ENCODE assay signal across 20 cellular contexts in genomic region chr1:78236711-78237110, GRCh38.
DNase-seq lines count a peak whose midpoint lies in the region; ATAC-seq and TF ChIP-seq lines count a peak whose summit lies in the region.
"Had no signal": no experiment of that assay in that cellular context is flagged by ENCODE, and none has a peak within 500 bp of the region (broad histone marks: within the 10 kb centered on the region; RNA-seq: fewer than 3 reads in every experiment).

No MANE protein-coding gene starts in this region.

- dilution Hi-C loops in mammary epithelial cell (cut with HindIII; ENCODE audit: low sequenced_read_pairs): no loop called here

- H3K4me1 ChIP-seq in mammary epithelial cell (ENCODE audit: insufficient read depth, low read length): peaks cover 17% of the 10 kb centered on the region
- no peaks in the 10 kb centered on the region for H3K4me1 ChIP-seq in MM.1S (ENCODE audit: low read length)
- H3K4me1 ChIP-seq: BLaER1, Peyer's patch had no signal

- CTCF ChIA-PET in MCF 10A (lab: Yijun Ruan, JAX) (interaction anchor here (0.7 to 1.3 kb wide), 2 partner anchors 32 to 91 kb away, joined by 3 to 5 read pairs; no protein-coding TSS in a partner anchor), mammary epithelial cell (lab: Charles Lee; ENCODE audit: low non-redundant PET) (no interaction called here)

- H3K4me1 Mint-ChIP-seq in MCF 10A (ENCODE audit: insufficient read depth, unreplicated experiment): peaks cover 47% of the 10 kb centered on the region
- H3K4me1 Mint-ChIP-seq: activated CD4-positive, alpha-beta memory T cell treated with anti-CD3 and anti-CD28 coated beads, Interleukin-2, amount 10 ng/mL, durations not matched to agents 7 days and 5 days; neural progenitor cell had no signal

- H3K79me2 ChIP-seq in mammary epithelial cell (ENCODE audit: insufficient read depth, low read length): no peaks in the 10 kb centered on the region
- H3K79me2 ChIP-seq in MM.1S (ENCODE audit: low read length): no peaks in the 10 kb centered on the region

- H3K4me3 ChIP-seq in mammary epithelial cell (replicated peaks in 1 of 3; ENCODE audit: insufficient read depth in 1 of 3, low read depth in 2 of 3, low read length in 3 of 3): no peak overlapping the region
- no peak overlapping the region for H3K4me3 ChIP-seq in MM.1S (ENCODE audit: low read length)
- H3K4me3 ChIP-seq: BLaER1, esophagus muscularis mucosa, neural progenitor cell, Peyer's patch, SK-N-MC had no signal

- no peak overlapping the region for H3K27ac ChIP-seq in mammary epithelial cell (ENCODE audit: insufficient read depth, low read depth, low read length)
- peak overlapping the region; percentile 66; the same call in 1 of the 2 replicates for H3K27ac ChIP-seq in VCaP
- no peak overlapping the region for H3K27ac ChIP-seq in MM.1S (ENCODE audit: low read length)
- H3K27ac ChIP-seq: BLaER1, esophagus muscularis mucosa, neural progenitor cell, Peyer's patch, SK-N-MC had no signal

- WGBS in mammary epithelial cell (ENCODE audit: low coverage, missing lambda C conversion rate): 100% methylated on average over 1 of the region's 1 CpG

- ATAC-seq in GM21576 (IDR thresholded peaks at IDR 0.05; ENCODE audit: unreplicated experiment): no peak
- ATAC-seq: left ventricle myocardium superior had no signal

- DNase-seq in MCF 10A (ENCODE audit: unreplicated experiment): no peak
- no peak for DNase-seq in mammary epithelial cell
- peak; percentile 6 for DNase-seq in hepatic stellate cell (ENCODE audit: low spot score)
- DNase-seq in MM.1S: no peak
- DNase-seq in HT-29 (ENCODE audit: low spot score): no peak
- no peak for DNase-seq in epidermal melanocyte (ENCODE audit: insufficient read length, low spot score)
- DNase-seq: 8988T; activated CD4-positive, alpha-beta memory T cell treated with anti-CD3 and anti-CD28 coated beads, Interleukin-2, amount 10 ng/mL, durations not matched to agents 7 days and 5 days; activated naive CD4-positive, alpha-beta T cell treated with anti-CD3 and anti-CD28 coated beads for 36 hours; central memory CD4-positive, alpha-beta T cell; head of caudate nucleus; left ventricle myocardium superior; Peyer's patch; stimulated activated CD4-positive, alpha-beta T cell treated with anti-CD3 and anti-CD28 coated beads, Interleukin-4, amount 100 ng/mL, for 24 hours had no signal

- no peak overlapping the region for H3K4me2 ChIP-seq in mammary epithelial cell (ENCODE audit: insufficient read depth, low read depth, low read length)
- H3K4me2 ChIP-seq in MM.1S (ENCODE audit: low read depth, low read length): no peak overlapping the region
- H3K4me2 ChIP-seq: BLaER1, neural progenitor cell had no signal

- POLR2A ChIA-PET in MCF 10A (lab: Yijun Ruan, JAX): interaction anchor here (0.8 to 2.7 kb wide), 7 partner anchors 8 to 361 kb away, joined by 3 to 15 read pairs (median 7); no protein-coding TSS in a partner anchor

- BruUV-seq in MCF 10A (replicated peaks; lab: Mats Ljungman, UMichigan) (no TSS peak), mammary epithelial cell (replicated peaks; lab: Mats Ljungman, UMichigan) (no TSS peak)

- no peaks in the 10 kb centered on the region for H3K36me3 Mint-ChIP-seq in MCF 10A (ENCODE audit: insufficient read depth, unreplicated experiment)
- H3K36me3 Mint-ChIP-seq: neural progenitor cell had no signal

- H3K9me3 ChIP-seq in mammary epithelial cell (replicated peaks; ENCODE audit: insufficient read depth, low read length) (no peaks in the 10 kb centered on the region), MM.1S (replicated peaks; ENCODE audit: insufficient read depth, low read length) (no peaks in the 10 kb centered on the region)
- H3K9me3 ChIP-seq: BLaER1, esophagus muscularis mucosa, Peyer's patch had no signal

- H2AFZ ChIP-seq in mammary epithelial cell (ENCODE audit: low read depth, low read length): no peak overlapping the region
- H2AFZ ChIP-seq in MM.1S (ENCODE audit: low read length): no peak overlapping the region
- H2AFZ ChIP-seq: neural progenitor cell had no signal

- in situ Hi-C loops in mammary epithelial cell (cut with MboI; ENCODE audit: low sequenced_read_pairs in 2 of 2): no loop called here

- H4K20me1 ChIP-seq in mammary epithelial cell (ENCODE audit: insufficient read depth, low read length): no peaks in the 10 kb centered on the region
- H4K20me1 ChIP-seq in MM.1S (ENCODE audit: insufficient read depth, low read length): no peaks in the 10 kb centered on the region
- H4K20me1 ChIP-seq: BLaER1 had no signal

- H3K36me3 ChIP-seq in mammary epithelial cell (ENCODE audit: insufficient read depth, low read length) (no peaks in the 10 kb centered on the region), MM.1S (replicated peaks; ENCODE audit: insufficient read depth, low read length) (no peaks in the 10 kb centered on the region)
- H3K36me3 ChIP-seq: BLaER1, esophagus muscularis mucosa, neural progenitor cell, Peyer's patch had no signal

- no peaks in the 10 kb centered on the region for H3K27me3 Mint-ChIP-seq in MCF 10A (ENCODE audit: insufficient read depth, unreplicated experiment)
- H3K27me3 Mint-ChIP-seq: activated CD4-positive, alpha-beta memory T cell treated with anti-CD3 and anti-CD28 coated beads, Interleukin-2, amount 10 ng/mL, durations not matched to agents 7 days and 5 days had no signal

- intact Hi-C loops in MCF 10A (cut with micrococcal nuclease): loop anchor here (5.0 to 10.0 kb wide), 3 partner anchors 89 to 368 kb away; no protein-coding TSS in a partner anchor
- intact Hi-C loops in mammary epithelial cell (cut with micrococcal nuclease): loop anchor here (5.0 kb wide), 1 partner anchor 89 kb away; no protein-coding TSS in a partner anchor

- H3K9ac ChIP-seq in mammary epithelial cell (ENCODE audit: insufficient read depth, low read length) (no peak overlapping the region), MM.1S (ENCODE audit: low read length) (no peak overlapping the region)
- H3K9ac ChIP-seq: BLaER1, neural progenitor cell had no signal

- H3K9me3 Mint-ChIP-seq in MCF 10A (ENCODE audit: unreplicated experiment): peaks cover 7% of the 10 kb centered on the region
- H3K9me3 Mint-ChIP-seq: activated CD4-positive, alpha-beta memory T cell treated with anti-CD3 and anti-CD28 coated beads, Interleukin-2, amount 10 ng/mL, durations not matched to agents 7 days and 5 days; neural progenitor cell had no signal

- TF ChIP-seq CTCF in MCF 10A (IDR thresholded peaks at IDR 0.05; ENCODE audit: unreplicated experiment) (no peak), mammary epithelial cell (conservative IDR thresholded peaks at IDR 0.05 in 1 of 2, IDR thresholded peaks at IDR 0.05 in 1 of 2; ENCODE audit: extremely low read depth in 1 of 2, insufficient read depth in 1 of 2, low read depth in 1 of 2, low read length in 2 of 2) (no peak), VCaP (conservative IDR thresholded peaks at IDR 0.05) (no peak), MM.1S (IDR thresholded peaks at IDR 0.05; ENCODE audit: low read length) (no peak)

- H3K27ac Mint-ChIP-seq in MCF 10A (ENCODE audit: low read depth, unreplicated experiment): peak overlapping the region; percentile 76
- H3K27ac Mint-ChIP-seq: activated CD4-positive, alpha-beta memory T cell treated with anti-CD3 and anti-CD28 coated beads, Interleukin-2, amount 10 ng/mL, durations not matched to agents 7 days and 5 days; activated naive CD4-positive, alpha-beta T cell treated with anti-CD3 and anti-CD28 coated beads for 36 hours; neural progenitor cell had no signal

- no peaks in the 10 kb centered on the region for H3F3A ChIP-seq in MM.1S (ENCODE audit: insufficient read depth, low read length)

- H3K4me3 Mint-ChIP-seq in MCF 10A (ENCODE audit: unreplicated experiment): no peak overlapping the region
- H3K4me3 Mint-ChIP-seq: activated CD4-positive, alpha-beta memory T cell treated with anti-CD3 and anti-CD28 coated beads, Interleukin-2, amount 10 ng/mL, durations not matched to agents 7 days and 5 days; activated naive CD4-positive, alpha-beta T cell treated with anti-CD3 and anti-CD28 coated beads for 36 hours; neural progenitor cell had no signal

- no peaks in the 10 kb centered on the region for H3K9me2 ChIP-seq in MM.1S (replicated peaks; ENCODE audit: insufficient read depth, low read length)

- H3K27me3 ChIP-seq in mammary epithelial cell (ENCODE audit: insufficient read depth, low read length) (no peaks in the 10 kb centered on the region), MM.1S (replicated peaks; ENCODE audit: insufficient read depth, low read length) (no peaks in the 10 kb centered on the region)
- H3K27me3 ChIP-seq: BLaER1, esophagus muscularis mucosa, Peyer's patch had no signal
